In the genomic region with DNA sequence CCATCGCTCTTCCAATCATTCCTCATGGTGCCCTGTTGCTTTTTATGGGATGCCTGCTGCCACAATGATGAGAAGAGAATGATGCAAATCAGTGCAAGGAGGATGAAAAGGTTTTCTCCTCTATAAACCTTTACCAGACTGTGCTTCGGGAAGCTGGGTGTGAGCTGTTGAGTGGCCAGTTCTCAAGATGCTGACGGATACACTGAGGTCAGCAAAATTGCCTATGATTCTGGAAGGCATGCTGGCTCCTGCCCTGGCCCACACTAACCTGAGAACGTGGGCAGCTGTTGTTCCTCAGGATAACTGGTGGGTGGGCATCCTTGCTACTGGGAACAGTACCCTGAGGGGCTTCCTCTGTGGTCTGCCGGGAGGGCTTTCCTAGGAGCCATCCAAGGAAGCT, we compare ENCODE assay signal across 36 cellular contexts. TPM values are rescaled to one million over a fixed set of nuclear protein-coding genes. Genes with fewer than 3 reads are reported as not detected.
"Had no signal": no experiment of that assay in that cellular context is flagged by ENCODE, and none has a peak within 500 bp of the region (broad histone marks: within the 10 kb centered on the region; RNA-seq: fewer than 3 reads in every experiment).

No MANE protein-coding gene starts in this region.

- H3K9me3 ChIP-seq: adrenal gland, ascending aorta, body of pancreas, breast epithelium had no signal

- H3K4me1 ChIP-seq: adrenal gland, ascending aorta, breast epithelium had no signal

- H3K27ac ChIP-seq: adrenal gland, ascending aorta, body of pancreas, brain microvascular endothelial cell, breast epithelium, cardiac muscle cell had no signal

- FAIRE-seq: astrocyte, bronchial epithelial cell had no signal

- ATAC-seq: activated naive CD4-positive, alpha-beta T cell treated with anti-CD3 and anti-CD28 coated beads, Interleukin-2, amount 50 U/mL, for 72 hours; activated naive CD8-positive, alpha-beta T cell treated with anti-CD3 and anti-CD28 coated beads, Interleukin-2, amount 50 U/mL, for 24 hours; activated T-cell treated with anti-CD3 and anti-CD28 coated beads, Interleukin-2, amount 50 U/mL, for 4 hours; activated T-cell treated with anti-CD3 and anti-CD28 coated beads, Interleukin-2, amount 50 U/mL, for 72 hours; activated T-helper 17 cell treated with anti-CD3 and anti-CD28 coated beads, Interleukin-2, amount 50 U/mL, for 72 hours; body of pancreas had no signal

- H3K4me3 ChIP-seq: adrenal gland, ascending aorta, body of pancreas, breast epithelium, cardiac muscle cell had no signal

- H3K27me3 ChIP-seq: adrenal gland, ascending aorta, body of pancreas, brain microvascular endothelial cell, breast epithelium, cardiac muscle cell had no signal

- DNase-seq: activated effector memory CD4-positive, alpha-beta T cell treated with anti-CD3 and anti-CD28 coated beads, Interleukin-2, amount 50 U/mL, for 16 hours; activated effector memory CD4-positive, alpha-beta T cell treated with Interleukin-2 at 50 U/mL for 16 hours; activated gamma-delta T cell; activated gamma-delta T cell treated with Interleukin-2 at 50 U/mL for 16 hours; activated naive CD4-positive, alpha-beta T cell; activated naive CD4-positive, alpha-beta T cell treated with anti-CD3 and anti-CD28 coated beads for 36 hours; activated naive CD4-positive, alpha-beta T cell treated with anti-CD3 and anti-CD28 coated beads, Interleukin-2, amount 10 ng/mL, durations not matched to agents 7 days and 5 days; activated naive CD4-positive, alpha-beta T cell treated with anti-CD3 and anti-CD28 coated beads, Interleukin-2, amount 50 U/mL, for 16 hours; activated naive CD4-positive, alpha-beta T cell treated with Interleukin-2 at 50 U/mL for 16 hours; activated naive CD8-positive, alpha-beta T cell treated with anti-CD3 and anti-CD28 coated beads for 36 hours; activated naive CD8-positive, alpha-beta T cell treated with anti-CD3 and anti-CD28 coated beads, Interleukin-2, amount 10 ng/mL, durations not matched to agents 7 days and 5 days; activated naive CD8-positive, alpha-beta T cell treated with anti-CD3 and anti-CD28 coated beads, Interleukin-2, amount 50 U/mL, for 24 hours; activated T-cell treated with anti-CD3 and anti-CD28 coated beads, Interleukin-2, amount 50 U/mL, for 1 hour; activated T-cell treated with anti-CD3 and anti-CD28 coated beads, Interleukin-2, amount 50 U/mL, for 24 hours; activated T-cell treated with anti-CD3 and anti-CD28 coated beads, Interleukin-2, amount 50 U/mL, for 4 hours; activated T-cell treated with anti-CD3 and anti-CD28 coated beads, Interleukin-2, amount 50 U/mL, for 48 hours; activated T-cell treated with anti-CD3 and anti-CD28 coated beads, Interleukin-2, amount 50 U/mL, for 72 hours; adrenal gland; amniotic stem cell; aorta; body of pancreas; brain microvascular endothelial cell; central memory CD4-positive, alpha-beta T cell; cerebellar nuclear complex had no signal

- H3K36me3 ChIP-seq: adrenal gland, ascending aorta, brain microvascular endothelial cell, breast epithelium, cardiac muscle cell had no signal

RNA-seq across cellular contexts. Expression of a gene that starts 0.8 kb away (rescaled TPM):
- total RNA-seq: activated naive CD4-positive, alpha-beta T cell treated with anti-CD3 and anti-CD28 coated beads for 36 hours; activated naive CD4-positive, alpha-beta T cell treated with anti-CD3 and anti-CD28 coated beads, Interleukin-2, amount 50 U/mL, for 72 hours; activated naive CD8-positive, alpha-beta T cell treated with anti-CD3 and anti-CD28 coated beads for 36 hours; activated naive CD8-positive, alpha-beta T cell treated with anti-CD3 and anti-CD28 coated beads, Interleukin-2, amount 10 ng/mL, durations not matched to agents 7 days and 5 days; activated T-cell treated with anti-CD3 and anti-CD28 coated beads, Interleukin-2, amount 50 U/mL, for 4 hours; activated T-cell treated with anti-CD3 and anti-CD28 coated beads, Interleukin-2, amount 50 U/mL, for 72 hours; activated T-helper 1 cell treated with anti-CD3 and anti-CD28 coated beads, Interleukin-12 subunit alpha, Interleukin-12 subunit beta, Interleukin-2, Interleukin-4 antibody, amounts not matched to agents 30 ng/mL and 10 ng/mL and 1 ng/mL, durations not matched to agents 14 hours and 24 hours and 36 hours; activated T-helper 17 cell treated with anti-CD3 and anti-CD28 coated beads, Interleukin-2, amount 50 U/mL, for 72 hours; activated T-helper 2 cell treated with anti-CD3 and anti-CD28 coated beads, Interferon-gamma antibody, Interleukin-2, Interleukin-4, amounts not matched to agents 10 μg/mL and 5 μg/mL and 100 μg/mL, durations not matched to agents 14 hours and 24 hours and 36 hours; ascending aorta; astrocyte; bronchial epithelial cell; cardiac muscle cell; cardiac septum; chondrocyte had no signal
- polyA plus RNA-seq: aorta, cardiac muscle cell had no signal

RNA-seq across cellular contexts. Expression of a gene that starts 34.8 kb away (rescaled TPM):
- total RNA-seq: activated naive CD4-positive, alpha-beta T cell treated with anti-CD3 and anti-CD28 coated beads for 36 hours; activated naive CD4-positive, alpha-beta T cell treated with anti-CD3 and anti-CD28 coated beads, Interleukin-2, amount 50 U/mL, for 72 hours; activated naive CD8-positive, alpha-beta T cell treated with anti-CD3 and anti-CD28 coated beads for 36 hours; activated naive CD8-positive, alpha-beta T cell treated with anti-CD3 and anti-CD28 coated beads, Interleukin-2, amount 10 ng/mL, durations not matched to agents 7 days and 5 days; activated T-cell treated with anti-CD3 and anti-CD28 coated beads, Interleukin-2, amount 50 U/mL, for 4 hours; activated T-cell treated with anti-CD3 and anti-CD28 coated beads, Interleukin-2, amount 50 U/mL, for 72 hours; activated T-helper 1 cell treated with anti-CD3 and anti-CD28 coated beads, Interleukin-12 subunit alpha, Interleukin-12 subunit beta, Interleukin-2, Interleukin-4 antibody, amounts not matched to agents 30 ng/mL and 10 ng/mL and 1 ng/mL, durations not matched to agents 14 hours and 24 hours and 36 hours; activated T-helper 17 cell treated with anti-CD3 and anti-CD28 coated beads, Interleukin-2, amount 50 U/mL, for 72 hours; activated T-helper 2 cell treated with anti-CD3 and anti-CD28 coated beads, Interferon-gamma antibody, Interleukin-2, Interleukin-4, amounts not matched to agents 10 μg/mL and 5 μg/mL and 100 μg/mL, durations not matched to agents 14 hours and 24 hours and 36 hours; aorta; ascending aorta; astrocyte; body of pancreas; bronchial epithelial cell; cardiac muscle cell; cardiac septum; cerebellum; chondrocyte had no signal
- polyA plus RNA-seq: cardiac muscle cell had no signal
